ENCODE assay signal across 11 cellular contexts in the genomic region with DNA sequence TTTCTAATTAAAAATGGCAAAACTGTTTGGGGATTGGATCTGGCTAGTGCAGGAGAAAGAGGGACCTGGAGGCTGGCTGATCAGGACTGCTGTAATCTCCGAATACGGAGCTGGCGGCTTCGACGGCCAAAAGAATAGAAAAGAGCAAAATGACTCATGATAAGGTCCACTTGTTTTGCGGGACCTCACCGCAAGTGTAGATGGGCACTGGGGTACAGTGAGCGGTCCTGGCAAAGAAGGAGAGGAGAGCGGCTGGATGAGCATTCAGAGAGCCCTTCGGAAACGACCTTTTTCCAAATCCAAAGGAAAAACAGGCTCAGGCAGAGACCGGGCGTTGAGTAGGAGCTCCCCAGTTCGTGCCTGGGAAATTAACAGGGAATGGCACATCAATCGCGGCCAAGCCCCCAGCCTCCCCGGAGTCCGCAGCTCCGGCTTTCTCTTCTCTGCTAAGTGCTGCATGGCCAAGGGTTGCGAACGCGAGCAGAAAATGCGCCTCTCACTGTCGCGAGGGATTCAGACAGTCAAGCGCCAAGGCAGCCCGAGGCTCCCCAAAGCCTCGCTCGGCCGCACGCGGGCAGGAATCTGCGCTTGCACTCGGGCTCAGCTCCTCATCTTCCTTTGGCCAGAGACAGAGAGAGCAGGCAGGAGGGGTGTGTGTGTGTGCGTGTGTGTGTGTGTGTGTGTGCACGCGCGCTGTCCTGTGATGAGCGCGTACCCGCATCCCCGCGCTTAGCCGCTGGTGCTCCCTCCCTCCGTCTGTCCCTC. TPM values are rescaled to one million over a fixed set of nuclear protein-coding genes. Genes with fewer than 3 reads are reported as not detected.
DNase-seq lines count a peak whose midpoint lies in the region; ATAC-seq and TF ChIP-seq lines count a peak whose summit lies in the region.
"Had no signal": no experiment of that assay in that cellular context is flagged by ENCODE, and none has a peak within 500 bp of the region (broad histone marks: within the 10 kb centered on the region; RNA-seq: fewer than 3 reads in every experiment).

No MANE protein-coding gene starts in this region.

- peak overlapping the region in 1 of 2 donors; percentile 82 for H3K27ac Mint-ChIP-seq in stimulated activated naive CD8-positive, alpha-beta T cell treated with anti-CD3 and anti-CD28 coated beads, Interleukin-15, amount 100 ng/mL, for 72 hours
- H3K27ac Mint-ChIP-seq: activated CD8-positive, alpha-beta T cell treated with anti-CD3 and anti-CD28 coated beads, Interleukin-2, amount 10 ng/mL, durations not matched to agents 7 days and 5 days; CD4-positive, alpha-beta memory T cell had no signal

- no peak for ATAC-seq in HG03469 (IDR thresholded peaks at IDR 0.05; ENCODE audit: unreplicated experiment)
- ATAC-seq in stimulated activated naive CD8-positive, alpha-beta T cell treated with anti-CD3 and anti-CD28 coated beads, Interleukin-15, amount 100 ng/mL, for 72 hours: no peak
- ATAC-seq: activated CD8-positive, alpha-beta T cell treated with anti-CD3 and anti-CD28 coated beads, Interleukin-2, amount 10 ng/mL, durations not matched to agents 7 days and 5 days had no signal

- H3K9me3 ChIP-seq in neuron (ENCODE audit: low read length): no peaks in the 10 kb centered on the region

- H2AFZ ChIP-seq in neuron (ENCODE audit: low read depth, low read length): peak overlapping the region; percentile 66

- no peak for TF ChIP-seq CTCF in fibroblast of mammary gland (conservative IDR thresholded peaks at IDR 0.05; ENCODE audit: control insufficient read depth, insufficient read depth, low read depth, low read length)

- H3K4me1 ChIP-seq in neuron (ENCODE audit: insufficient read depth, low read length): peaks cover 29% of the 10 kb centered on the region

- H3K4me3 ChIP-seq in fibroblast of mammary gland (ENCODE audit: control insufficient read depth, low read depth, low read length) (peak overlapping the region; percentile 2), neuron (ENCODE audit: low read length) (peak overlapping the region; percentile 53)

- H3K4me3 Mint-ChIP-seq in stimulated activated naive CD8-positive, alpha-beta T cell treated with anti-CD3 and anti-CD28 coated beads, Interleukin-15, amount 100 ng/mL, for 72 hours: no peak overlapping the region
- H3K4me3 Mint-ChIP-seq: activated CD8-positive, alpha-beta T cell treated with anti-CD3 and anti-CD28 coated beads, Interleukin-2, amount 10 ng/mL, durations not matched to agents 7 days and 5 days; CD4-positive, alpha-beta memory T cell had no signal

- peaks cover 9% of the 10 kb centered on the region for H3K27me3 Mint-ChIP-seq in stimulated activated naive CD8-positive, alpha-beta T cell treated with anti-CD3 and anti-CD28 coated beads, Interleukin-15, amount 100 ng/mL, for 72 hours

- DNase-seq in Ammon's horn (ENCODE audit: low spot score) (peak; percentile 73), NCI-H446 treated with DMSO at 0.1 percent for 48 hours (lab: John Stamatoyannopoulos, UW) (peak; percentile 33), fibroblast of mammary gland (ENCODE audit: low read depth) (no peak), NOMO-1 treated with dmso at 0.1 percent for 144 hours (lab: John Stamatoyannopoulos, UW; ENCODE audit: unreplicated experiment) (no peak), mesenteric fat pad (ENCODE audit: low spot score) (no peak)
- DNase-seq in stimulated activated naive CD8-positive, alpha-beta T cell treated with anti-CD3 and anti-CD28 coated beads, Interleukin-15, amount 100 ng/mL, for 72 hours: no peak
- DNase-seq: activated CD8-positive, alpha-beta T cell treated with anti-CD3 and anti-CD28 coated beads, Interleukin-2, amount 10 ng/mL, durations not matched to agents 7 days and 5 days; CD4-positive, alpha-beta memory T cell; stimulated activated CD4-positive, alpha-beta T cell treated with anti-CD3 and anti-CD28 coated beads, Interleukin-4, amount 100 ng/mL, for 4 hours had no signal

- H3K4me1 Mint-ChIP-seq in stimulated activated naive CD8-positive, alpha-beta T cell treated with anti-CD3 and anti-CD28 coated beads, Interleukin-15, amount 100 ng/mL, for 72 hours: peaks cover 7% of the 10 kb centered on the region

- H3K27me3 ChIP-seq in neuron (ENCODE audit: insufficient read depth, low read length): peaks cover 10% of the 10 kb centered on the region

- H3K9me3 Mint-ChIP-seq in stimulated activated naive CD8-positive, alpha-beta T cell treated with anti-CD3 and anti-CD28 coated beads, Interleukin-15, amount 100 ng/mL, for 72 hours: peaks cover 4 to 7% of the 10 kb centered on the region in 2 donors

- no peaks in the 10 kb centered on the region for H3K36me3 ChIP-seq in neuron (ENCODE audit: insufficient read depth, low read length)

RNA-seq across cellular contexts. Expression of a gene that starts 1.8 kb away (rescaled TPM):
- 0.42 TPM for total RNA-seq in mesenteric fat pad
- total RNA-seq: activated CD8-positive, alpha-beta T cell treated with anti-CD3 and anti-CD28 coated beads, Interleukin-2, amount 10 ng/mL, durations not matched to agents 7 days and 5 days; CD4-positive, alpha-beta memory T cell had no signal

Comparison
In these comparisons a context has a peak if more than half of its experiments do, and no peak if none do; other contexts are left out.
1. DNase-seq: peak in Ammon's horn (single experiment) and NCI-H446 treated with DMSO at 0.1 percent for 48 hours (single experiment); none in fibroblast of mammary gland (single experiment), NOMO-1 treated with dmso at 0.1 percent for 144 hours (single experiment), stimulated activated naive CD8-positive, alpha-beta T cell treated with anti-CD3 and anti-CD28 coated beads, Interleukin-15, amount 100 ng/mL, for 72 hours (0 of 2) and mesenteric fat pad (single experiment).